Comparison of ENCODE assay signal across 17 cellular contexts in genomic region chr3:14685204-14685603, GRCh38.
"Had no signal": no experiment of that assay in that cellular context is flagged by ENCODE, and none has a peak within 500 bp of the region (broad histone marks: within the 10 kb centered on the region; RNA-seq: fewer than 3 reads in every experiment).

No MANE protein-coding gene starts in this region.

- H3K27me3 ChIP-seq: cardiac muscle cell, colonic mucosa, sigmoid colon, suprapubic skin had no signal

- DNase-seq: activated CD4-positive, alpha-beta T cell treated with anti-CD3 and anti-CD28 coated beads for 48 hours; activated naive CD4-positive, alpha-beta T cell treated with anti-CD3 and anti-CD28 coated beads for 36 hours; colonic mucosa; effector CD4-positive, alpha-beta T cell; kidney; left ventricle myocardium superior; mesenchymal stem cell; nephron progenitor cell; psoas muscle; sigmoid colon; stimulated activated CD4-positive, alpha-beta T cell treated with anti-CD3 and anti-CD28 coated beads, Interleukin-2, amount 100 ng/mL, for 24 hours; stimulated activated naive CD4-positive, alpha-beta T cell treated with Interleukin-2 at 50 U/mL for 16 hours; T1000 had no signal

- H3K27ac ChIP-seq: cardiac muscle cell, colonic mucosa, epithelial cell of prostate, psoas muscle, sigmoid colon, suprapubic skin had no signal

- H3K4me3 ChIP-seq: cardiac muscle cell, colonic mucosa, psoas muscle, sigmoid colon, suprapubic skin had no signal

- ATAC-seq: left ventricle myocardium superior, psoas muscle, WTC11 had no signal

- H3K9me3 ChIP-seq: colonic mucosa, psoas muscle, sigmoid colon, suprapubic skin had no signal

- H3K36me3 ChIP-seq: cardiac muscle cell, colonic mucosa, sigmoid colon, suprapubic skin had no signal
